Comparison of ENCODE assay signal across 10 cellular contexts in the genomic region with DNA sequence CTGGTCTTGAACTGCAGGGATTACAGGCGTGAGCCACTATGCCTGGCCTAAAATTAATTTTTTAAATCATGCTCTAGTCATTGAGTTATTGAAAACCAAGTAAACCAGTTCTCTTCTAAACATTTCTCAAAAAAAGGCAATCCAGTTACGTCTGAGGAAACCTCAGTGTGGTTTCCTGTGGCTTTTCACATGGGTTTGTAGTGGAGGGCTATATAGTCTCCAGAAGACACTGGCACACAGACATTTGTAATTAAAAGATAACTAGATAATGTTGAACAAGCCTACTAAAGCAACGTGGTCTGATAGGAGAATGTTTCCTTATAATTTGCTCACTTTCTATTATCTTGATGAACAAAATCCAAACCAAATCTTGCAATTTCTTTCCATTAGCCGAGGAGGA. TPM values are rescaled to one million over a fixed set of nuclear protein-coding genes. Genes with fewer than 3 reads are reported as not detected.
A peak's percentile ranks its signal among the peaks of the same experiment; 100 is the strongest.
DNase-seq lines count a peak whose midpoint lies in the region; ATAC-seq and TF ChIP-seq lines count a peak whose summit lies in the region.
"Had no signal": no experiment of that assay in that cellular context is flagged by ENCODE, and none has a peak within 500 bp of the region (broad histone marks: within the 10 kb centered on the region; RNA-seq: fewer than 3 reads in every experiment).

No MANE protein-coding gene starts in this region.

- no peak for DNase-seq in heart left ventricle
- DNase-seq in left cardiac atrium: no peak
- no peak for DNase-seq in NCI-H1436 (lab: John Stamatoyannopoulos, UW)
- DNase-seq in suprapubic skin (ENCODE audit: low spot score in 2 of 2): no peak
- DNase-seq: NCI-H2081 treated with DMSO at 0.1 percent for 48 hours had no signal

- peaks cover 44% of the 10 kb centered on the region for H3K4me1 Mint-ChIP-seq in T-helper 1 cell treated with Interleukin-12 subunit alpha and Interleukin-12 subunit beta and Interleukin-4 antibody, amounts not matched to agents 30 μg/mL and 1 μg/mL, for 36 hours (ENCODE audit: low read depth)
- peaks cover 53% of the 10 kb centered on the region for H3K4me1 Mint-ChIP-seq in brain
- H3K4me1 Mint-ChIP-seq in stimulated activated naive CD8-positive, alpha-beta T cell treated with anti-CD3 and anti-CD28 coated beads, Interleukin-15, Interleukin-2, amounts not matched to agents 100 ng/mL and 50 ng/mL, for 24 hours (ENCODE audit: low read depth): peaks cover 55% of the 10 kb centered on the region

- intact Hi-C loops in heart left ventricle (cut with DNase I): loop anchor here in 3 of 10 donors (5.0 kb wide), 2 partner anchors 36 to 46 kb away; no protein-coding TSS in a partner anchor
- intact Hi-C loops in left cardiac atrium (cut with DNase I): no loop called here

- no peak for TF ChIP-seq EP300 in suprapubic skin (IDR thresholded peaks at IDR 0.05)

- H3K27me3 Mint-ChIP-seq in T-helper 1 cell treated with Interleukin-12 subunit alpha and Interleukin-12 subunit beta and Interleukin-4 antibody, amounts not matched to agents 30 μg/mL and 1 μg/mL, for 36 hours (ENCODE audit: low read depth): peaks cover 20% of the 10 kb centered on the region
- H3K27me3 Mint-ChIP-seq in brain: peaks cover 8% of the 10 kb centered on the region
- H3K27me3 Mint-ChIP-seq in stimulated activated naive CD8-positive, alpha-beta T cell treated with anti-CD3 and anti-CD28 coated beads, Interleukin-15, Interleukin-2, amounts not matched to agents 100 ng/mL and 50 ng/mL, for 24 hours: no peaks in the 10 kb centered on the region

- H3K36me3 Mint-ChIP-seq in T-helper 1 cell treated with Interleukin-12 subunit alpha and Interleukin-12 subunit beta and Interleukin-4 antibody, amounts not matched to agents 30 μg/mL and 1 μg/mL, for 36 hours (ENCODE audit: low read depth): peaks cover 8% of the 10 kb centered on the region
- H3K36me3 Mint-ChIP-seq in brain: no peaks in the 10 kb centered on the region
- no peaks in the 10 kb centered on the region for H3K36me3 Mint-ChIP-seq in stimulated activated naive CD8-positive, alpha-beta T cell treated with anti-CD3 and anti-CD28 coated beads, Interleukin-15, Interleukin-2, amounts not matched to agents 100 ng/mL and 50 ng/mL, for 24 hours (ENCODE audit: low read depth)

- no peaks in the 10 kb centered on the region for H3K36me3 ChIP-seq in heart left ventricle
- H3K36me3 ChIP-seq in suprapubic skin: no peaks in the 10 kb centered on the region

- H3K4me3 ChIP-seq in heart left ventricle: no peak overlapping the region
- no peak overlapping the region for H3K4me3 ChIP-seq in suprapubic skin

- no peak for TF ChIP-seq POLR2A in heart left ventricle (IDR thresholded peaks at IDR 0.05)
- no peak for TF ChIP-seq POLR2A in suprapubic skin (IDR thresholded peaks at IDR 0.05)

- H3K27me3 ChIP-seq in heart left ventricle (no peaks in the 10 kb centered on the region), suprapubic skin (no peaks in the 10 kb centered on the region)

- H3K9me3 ChIP-seq in heart left ventricle: no peaks in the 10 kb centered on the region
- H3K9me3 ChIP-seq in suprapubic skin: no peaks in the 10 kb centered on the region

- ATAC-seq in heart left ventricle (no peak), left cardiac atrium (no peak), HG02623 (IDR thresholded peaks at IDR 0.05; ENCODE audit: unreplicated experiment) (no peak)

- no peaks in the 10 kb centered on the region for H3K9me3 Mint-ChIP-seq in T-helper 1 cell treated with Interleukin-12 subunit alpha and Interleukin-12 subunit beta and Interleukin-4 antibody, amounts not matched to agents 30 μg/mL and 1 μg/mL, for 36 hours
- H3K9me3 Mint-ChIP-seq in brain: peaks cover 0 to 4% (median 0%) of the 10 kb centered on the region in 5 experiments
- H3K9me3 Mint-ChIP-seq in stimulated activated naive CD8-positive, alpha-beta T cell treated with anti-CD3 and anti-CD28 coated beads, Interleukin-15, Interleukin-2, amounts not matched to agents 100 ng/mL and 50 ng/mL, for 24 hours: no peaks in the 10 kb centered on the region

- TF ChIP-seq CTCF in heart left ventricle (IDR thresholded peaks at IDR 0.05) (no peak), brain (conservative IDR thresholded peaks at IDR 0.05) (no peak), suprapubic skin (IDR thresholded peaks at IDR 0.05) (no peak)

- H3K4me1 ChIP-seq in heart left ventricle (peaks cover 0 to 37% (median 20%) of the 10 kb centered on the region in 12 donors), suprapubic skin (peaks cover 35% of the 10 kb centered on the region)

- peak overlapping the region; percentile 79 for H3K27ac Mint-ChIP-seq in T-helper 1 cell treated with Interleukin-12 subunit alpha and Interleukin-12 subunit beta and Interleukin-4 antibody, amounts not matched to agents 30 μg/mL and 1 μg/mL, for 36 hours
- peak overlapping the region in 3 of 5 experiments; percentile 33 to 75 (median 74) for H3K27ac Mint-ChIP-seq in brain
- peak overlapping the region; percentile 74 for H3K27ac Mint-ChIP-seq in stimulated activated naive CD8-positive, alpha-beta T cell treated with anti-CD3 and anti-CD28 coated beads, Interleukin-15, Interleukin-2, amounts not matched to agents 100 ng/mL and 50 ng/mL, for 24 hours

- peak overlapping the region; percentile 81 for H3K4me3 Mint-ChIP-seq in T-helper 1 cell treated with Interleukin-12 subunit alpha and Interleukin-12 subunit beta and Interleukin-4 antibody, amounts not matched to agents 30 μg/mL and 1 μg/mL, for 36 hours
- H3K4me3 Mint-ChIP-seq in brain: peak overlapping the region in 1 of 5 experiments; percentile 1
- H3K4me3 Mint-ChIP-seq in stimulated activated naive CD8-positive, alpha-beta T cell treated with anti-CD3 and anti-CD28 coated beads, Interleukin-15, Interleukin-2, amounts not matched to agents 100 ng/mL and 50 ng/mL, for 24 hours: peak overlapping the region; percentile 53

- WGBS in heart left ventricle, 4 donors: 60 to 73% (median 64%) methylated on average over 4 of the region's 4 CpGs
- 66% methylated on average over 4 of the region's 4 CpGs for WGBS in suprapubic skin

- H3K27ac ChIP-seq in heart left ventricle: peak overlapping the region in 9 of 12 donors; percentile 13 to 59 (median 36)
- H3K27ac ChIP-seq in suprapubic skin: no peak overlapping the region

RNA-seq across cellular contexts. Expression of a gene that starts 5.2 kb away (rescaled TPM):
- total RNA-seq in heart left ventricle: 100 to 1,000 TPM in 4 of 9 donors, 10 to 100 TPM in 5; 38.3 to 136 (median 88.7) TPM
- 10 to 100 TPM; 22.2 to 34.2 TPM for polyA plus RNA-seq in heart left ventricle
- 10 to 100 TPM; 57.9 to 63.2 TPM for total RNA-seq in left cardiac atrium
- polyA plus RNA-seq in brain (ENCODE audit: insufficient read depth, low read depth, low replicate concordance): 14.6 TPM
- 100 to 1,000 TPM; 151 to 255 (median 174) TPM for total RNA-seq in suprapubic skin

RNA-seq across cellular contexts. Expression of a gene that starts 36.0 kb away (rescaled TPM):
- total RNA-seq in heart left ventricle (under 1 TPM in 7 of 9 donors, not detected in 2; 0.12 to 0.75 (median 0.29) TPM), left cardiac atrium (under 1 TPM; 0.15 to 0.50 TPM), suprapubic skin (under 1 TPM; 0.36 to 0.93 (median 0.65) TPM)
- polyA plus RNA-seq in heart left ventricle (under 1 TPM; 0.08 to 0.23 TPM), brain (ENCODE audit: insufficient read depth, low read depth, low replicate concordance) (0.70 TPM)
- total RNA-seq: lung microvascular endothelial cell had no signal
